ENCODE assay signal across 32 cellular contexts in the genomic region with DNA sequence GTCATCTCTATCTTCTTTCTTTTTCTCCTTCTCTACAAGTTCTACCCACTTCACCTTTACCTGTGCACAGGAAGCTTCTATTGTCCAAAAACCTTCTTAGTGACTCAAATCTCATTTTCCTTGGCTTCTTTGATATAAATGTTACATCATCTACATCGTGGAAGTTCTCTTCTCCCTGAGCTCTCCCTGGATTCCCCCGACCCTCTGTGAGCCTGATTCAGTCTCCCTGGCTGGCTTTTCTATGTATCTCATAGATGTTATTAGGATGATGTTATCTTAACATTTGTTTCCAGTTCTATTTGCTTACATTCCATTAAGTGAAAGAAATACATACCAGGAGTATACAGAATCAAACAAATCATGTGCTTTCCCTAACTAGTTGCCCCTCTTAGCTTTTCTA.
"Had no signal": no experiment of that assay in that cellular context is flagged by ENCODE, and none has a peak within 500 bp of the region (broad histone marks: within the 10 kb centered on the region; RNA-seq: fewer than 3 reads in every experiment).

No MANE protein-coding gene starts in this region.

- H3K9me3 ChIP-seq: neutrophil, ovary, right lobe of liver, testis, transverse colon, vagina had no signal

- H3K4me1 ChIP-seq: adrenal gland, ascending aorta, esophagus muscularis mucosa, right lobe of liver, testis, vagina had no signal

- H3K4me3 ChIP-seq: adrenal gland, ascending aorta, esophagus muscularis mucosa, ovary, right lobe of liver, skin epidermis, testis, transverse colon, vagina had no signal

- H3K27ac ChIP-seq: adrenal gland, ascending aorta, esophagus muscularis mucosa, neutrophil, ovary, right lobe of liver, skin epidermis, testis, transverse colon, vagina had no signal

- ATAC-seq: left colon; right lobe of liver; stimulated activated naive CD8-positive, alpha-beta T cell treated with anti-CD3 and anti-CD28 coated beads, Interleukin-15, Interleukin-2, amounts not matched to agents 100 U/mL and 50 U/mL, for 24 hours; T-helper 17 cell had no signal

- DNase-seq: activated CD4-positive, alpha-beta memory T cell treated with anti-CD3 and anti-CD28 coated beads for 36 hours; activated CD4-positive, alpha-beta T cell treated with anti-CD3 and anti-CD28 coated beads, Interleukin-2, amount 10 ng/mL, durations not matched to agents 24 days and 14 days; activated CD4-positive, CD25-positive, alpha-beta regulatory T cell treated with anti-CD3 and anti-CD28 coated beads, Interleukin-2, amount 50 U/mL, for 72 hours; activated CD8-positive, alpha-beta memory T cell treated with anti-CD3 and anti-CD28 coated beads, Interleukin-2, amount 50 U/mL, for 4 hours; activated effector memory CD4-positive, alpha-beta T cell treated with anti-CD3 and anti-CD28 coated beads, Interleukin-2, amount 50 U/mL, for 16 hours; activated naive CD4-positive, alpha-beta T cell treated with anti-CD3 and anti-CD28 coated beads for 36 hours; activated naive CD8-positive, alpha-beta T cell treated with anti-CD3 and anti-CD28 coated beads for 36 hours; activated T-cell treated with anti-CD3 and anti-CD28 coated beads, Interleukin-2, amount 50 U/mL, for 1 hour; adrenal gland; caudate nucleus; dermis blood vessel endothelial cell; effector CD4-positive, alpha-beta T cell; hippocampal formation; kidney; left colon; mammary epithelial cell; naive B cell; nephron progenitor cell; ovary; right lobe of liver; stimulated activated CD4-positive, alpha-beta T cell treated with anti-CD3 and anti-CD28 coated beads, Interleukin-12 subunit alpha, Interleukin-12 subunit beta, amount 100 ng/mL, for 4 hours; stimulated activated CD4-positive, alpha-beta T cell treated with anti-CD3 and anti-CD28 coated beads, Interleukin-4, amount 100 ng/mL, for 1 hour; stimulated activated naive CD8-positive, alpha-beta T cell treated with anti-CD3 and anti-CD28 coated beads, Interleukin-15, Interleukin-2, amounts not matched to agents 100 U/mL and 50 U/mL, for 24 hours; T-helper 17 cell; T1000; testis; transverse colon had no signal

- H3K27me3 ChIP-seq: adrenal gland, ascending aorta, esophagus muscularis mucosa, neutrophil, ovary, right lobe of liver, testis, transverse colon, vagina had no signal

- H3K36me3 ChIP-seq: adrenal gland, ascending aorta, esophagus muscularis mucosa, neutrophil, ovary, right lobe of liver, transverse colon, vagina had no signal
